Comparison of ENCODE assay signal across 21 cellular contexts in genomic region chr21:44478124-44478800, GRCh38.
"Had no signal": no experiment of that assay in that cellular context is flagged by ENCODE, and none has a peak within 500 bp of the region (broad histone marks: within the 10 kb centered on the region; RNA-seq: fewer than 3 reads in every experiment).

No MANE protein-coding gene starts in this region.

- H3K36me3 ChIP-seq: cardiac muscle cell, thyroid gland, WERI-Rb-1 had no signal

- DNase-seq: activated CD4-positive, alpha-beta memory T cell treated with anti-CD3 and anti-CD28 coated beads for 36 hours; activated CD4-positive, alpha-beta T cell treated with anti-CD3 and anti-CD28 coated beads for 1 hour; activated naive CD4-positive, alpha-beta T cell treated with Interleukin-2 at 50 U/mL for 16 hours; activated naive CD8-positive, alpha-beta T cell treated with anti-CD3 and anti-CD28 coated beads, Interleukin-2, amount 10 ng/mL, durations not matched to agents 7 days and 5 days; activated T-cell treated with anti-CD3 and anti-CD28 coated beads for 4 hours; amygdala; effector memory CD8-positive, alpha-beta T cell; foreskin fibroblast; hippocampal formation; left cardiac atrium; occipital lobe; stimulated activated naive CD4-positive, alpha-beta T cell; SW 1271; thyroid gland; WERI-Rb-1 had no signal

- H3K9me3 ChIP-seq: thyroid gland had no signal

- H3K27me3 Mint-ChIP-seq: activated CD4-positive, alpha-beta memory T cell treated with anti-CD3 and anti-CD28 coated beads for 36 hours; activated naive CD8-positive, alpha-beta T cell treated with anti-CD3 and anti-CD28 coated beads, Interleukin-2, amount 10 ng/mL, durations not matched to agents 7 days and 5 days; activated T-helper 17 cell treated with anti-CD3 and anti-CD28 coated beads, Interleukin-2, amount 50 U/mL, for 72 hours had no signal

- H3K4me3 ChIP-seq: cardiac muscle cell, thyroid gland had no signal

- H3K27me3 ChIP-seq: cardiac muscle cell, thyroid gland had no signal

- H3K36me3 Mint-ChIP-seq: activated CD4-positive, alpha-beta memory T cell treated with anti-CD3 and anti-CD28 coated beads for 36 hours; activated naive CD8-positive, alpha-beta T cell treated with anti-CD3 and anti-CD28 coated beads, Interleukin-2, amount 10 ng/mL, durations not matched to agents 7 days and 5 days; mesothelial cell of epicardium had no signal

- H3K4me3 Mint-ChIP-seq: activated CD4-positive, alpha-beta memory T cell treated with anti-CD3 and anti-CD28 coated beads for 36 hours; activated naive CD8-positive, alpha-beta T cell treated with anti-CD3 and anti-CD28 coated beads, Interleukin-2, amount 10 ng/mL, durations not matched to agents 7 days and 5 days; effector memory CD8-positive, alpha-beta T cell; mesothelial cell of epicardium; nephron had no signal

- ATAC-seq: activated T-helper 17 cell treated with anti-CD3 and anti-CD28 coated beads, Interleukin-2, amount 50 U/mL, for 72 hours; effector memory CD8-positive, alpha-beta T cell had no signal

- H3K4me1 Mint-ChIP-seq: activated naive CD8-positive, alpha-beta T cell treated with anti-CD3 and anti-CD28 coated beads, Interleukin-2, amount 10 ng/mL, durations not matched to agents 7 days and 5 days; mesothelial cell of epicardium; nephron had no signal

- H3K9me3 Mint-ChIP-seq: activated CD4-positive, alpha-beta memory T cell treated with anti-CD3 and anti-CD28 coated beads for 36 hours; activated naive CD8-positive, alpha-beta T cell treated with anti-CD3 and anti-CD28 coated beads, Interleukin-2, amount 10 ng/mL, durations not matched to agents 7 days and 5 days; activated T-helper 17 cell treated with anti-CD3 and anti-CD28 coated beads, Interleukin-2, amount 50 U/mL, for 72 hours; effector memory CD8-positive, alpha-beta T cell; mesothelial cell of epicardium; nephron had no signal

- H3K27ac Mint-ChIP-seq: activated CD4-positive, alpha-beta memory T cell treated with anti-CD3 and anti-CD28 coated beads for 36 hours; activated naive CD8-positive, alpha-beta T cell treated with anti-CD3 and anti-CD28 coated beads, Interleukin-2, amount 10 ng/mL, durations not matched to agents 7 days and 5 days; effector memory CD8-positive, alpha-beta T cell; mesothelial cell of epicardium; nephron had no signal

- H3K27ac ChIP-seq: cardiac muscle cell, thyroid gland, WERI-Rb-1 had no signal

- FAIRE-seq: islet of Langerhans, urothelium cell line had no signal
